ENCODE assay signal across 19 cellular contexts in genomic region chr1:70331962-70332361, GRCh38. TPM values are rescaled to one million over a fixed set of nuclear protein-coding genes. Genes with fewer than 3 reads are reported as not detected.
DNase-seq lines count a peak whose midpoint lies in the region; ATAC-seq, FAIRE-seq and TF ChIP-seq lines count a peak whose summit lies in the region.
"Had no signal": no experiment of that assay in that cellular context is flagged by ENCODE, and none has a peak within 500 bp of the region (broad histone marks: within the 10 kb centered on the region; RNA-seq: fewer than 3 reads in every experiment).

No MANE protein-coding gene starts in this region.

- TF ChIP-seq RAD21 in A549 (conservative IDR thresholded peaks at IDR 0.05 in 1 of 2, IDR thresholded peaks at IDR 0.05 in 1 of 2), result no peak

- no peak overlapping the region for H3K9ac ChIP-seq in trophoblast cell (ENCODE audit: low read length)
- H3K9ac ChIP-seq: BLaER1 treated with 17β-estradiol and CSF1 and Interleukin-3, amounts not matched to agents 10 nM and 100 nM; KMS-11 had no signal

- no peak for FAIRE-seq in A549 (lab: Jason Lieb, UNC)
- FAIRE-seq: urothelium cell line had no signal

- H3K36me3 ChIP-seq in HEK293 (ENCODE audit: control insufficient read depth in 2 of 2, insufficient read depth in 1 of 2, low read length in 2 of 2) (peaks cover 3 to 4% of the 10 kb centered on the region in 2 experiments; a peak in 2 of 3 replicates), trophoblast cell (ENCODE audit: control insufficient read depth in 1 of 2, insufficient read depth in 2 of 2, low read length in 2 of 2) (peaks cover 6% of the 10 kb centered on the region in 2 experiments)
- H3K36me3 ChIP-seq: colonic mucosa had no signal

- H4K12ac ChIP-seq in trophoblast cell (ENCODE audit: low read depth, low read length), result no peak overlapping the region

- H3K9me3 ChIP-seq in A549, result no peaks in the 10 kb centered on the region
- no peaks in the 10 kb centered on the region for H3K9me3 ChIP-seq in HEK293 (ENCODE audit: control insufficient read depth, insufficient read depth, low read depth, low read length)
- no peaks in the 10 kb centered on the region for H3K9me3 ChIP-seq in trophoblast cell (ENCODE audit: insufficient read depth, low read depth, low read length)
- H3K9me3 ChIP-seq: BLaER1 treated with 17β-estradiol and CSF1 and Interleukin-3, amounts not matched to agents 10 nM and 100 nM; colonic mucosa had no signal

- H3K23ac ChIP-seq in trophoblast cell (ENCODE audit: low read length), result no peak overlapping the region

- H2AFZ ChIP-seq in trophoblast cell (ENCODE audit: insufficient read depth, low read length, poor library complexity), result no peak overlapping the region

- H2AK5ac ChIP-seq in trophoblast cell (ENCODE audit: low read length), result no peak overlapping the region

- TF ChIP-seq CTCF in A549 (IDR thresholded peaks at IDR 0.05) (no peak), HEK293 (tag by site-specific recombination; IDR thresholded peaks at IDR 0.05) (no peak), astrocyte of the spinal cord (IDR thresholded peaks at IDR 0.05; ENCODE audit: low read depth, low read length) (no peak)

- no peak overlapping the region for H4K8ac ChIP-seq in trophoblast cell (ENCODE audit: low read depth, low read length)

- no peak overlapping the region for H2BK120ac ChIP-seq in trophoblast cell (ENCODE audit: insufficient read depth, low read length, poor library complexity)

- in situ Hi-C loops in astrocyte of the spinal cord (cut with HindIII; ENCODE audit: low sequenced_read_pairs), result no loop called here

- no peak overlapping the region for H2BK5ac ChIP-seq in trophoblast cell (ENCODE audit: low read depth, low read length, poor library complexity)

- H3K4ac ChIP-seq in trophoblast cell (ENCODE audit: low read depth, low read length), result no peak overlapping the region

- CTCF ChIA-PET in A549 (lab: Yijun Ruan, JAX), result no interaction called here
- CTCF ChIA-PET in HEK293 (lab: Yijun Ruan, JAX), result no interaction called here

- TF ChIP-seq EP300 in A549 (IDR thresholded peaks at IDR 0.05), result no peak

- H3K79me1 ChIP-seq in trophoblast cell (ENCODE audit: low read length), result no peaks in the 10 kb centered on the region

- POLR2A ChIA-PET in A549 (lab: Yijun Ruan, JAX) (no interaction called here), HEK293 (lab: Yijun Ruan, JAX) (no interaction called here)

- DNase-seq in A549 (ENCODE audit: low read depth in 1 of 2, low spot score in 1 of 2), result no peak
- DNase-seq in astrocyte of the spinal cord (ENCODE audit: low read depth, low spot score), result peak; percentile 30
- DNase-seq in iris pigment epithelial cell (ENCODE audit: low read depth), result peak; percentile 37
- no peak for DNase-seq in putamen (ENCODE audit: low spot score)
- no peak for DNase-seq in NCI-H69 (lab: John Stamatoyannopoulos, UW)
- DNase-seq in trophoblast cell, result no peak
- no peak for DNase-seq in NOMO-1 treated with dmso at 0.1 percent for 144 hours (lab: John Stamatoyannopoulos, UW; ENCODE audit: unreplicated experiment)
- DNase-seq: activated CD4-positive, alpha-beta T cell treated with anti-CD3 and anti-CD28 coated beads for 48 hours; activated naive CD8-positive, alpha-beta T cell treated with anti-CD3 and anti-CD28 coated beads for 36 hours; colonic mucosa; NCI-H187; NCI-H226; substantia nigra had no signal

- H3K14ac ChIP-seq in trophoblast cell (ENCODE audit: low read length), result no peak overlapping the region

- peak overlapping the region; percentile 30; the same call in 1 of the 3 replicates for H3K4me2 ChIP-seq in A549
- no peak overlapping the region for H3K4me2 ChIP-seq in trophoblast cell (ENCODE audit: low read length)
- H3K4me2 ChIP-seq: BLaER1 treated with 17β-estradiol and CSF1 and Interleukin-3, amounts not matched to agents 10 nM and 100 nM; KMS-11 had no signal

- no peak for TF ChIP-seq POLR2A in A549 (IDR thresholded peaks at IDR 0.05; ENCODE audit: low read length)

- ATAC-seq in A549, result no peak
- ATAC-seq: left lobe of liver, sciatic nerve had no signal

- H3K4me3 ChIP-seq in A549 (no peak overlapping the region), HEK293 (ENCODE audit: low read depth, low read length) (no peak overlapping the region), astrocyte of the spinal cord (ENCODE audit: low read depth, low read length) (no peak overlapping the region), trophoblast cell (ENCODE audit: low read depth, low read length) (no peak overlapping the region)
- H3K4me3 ChIP-seq: BLaER1 treated with 17β-estradiol and CSF1 and Interleukin-3, amounts not matched to agents 10 nM and 100 nM; colonic mucosa had no signal

- no peak overlapping the region for H3K27ac ChIP-seq in A549
- H3K27ac ChIP-seq in HEK293 (ENCODE audit: extremely low read depth, low read depth, low read length), result no peak overlapping the region
- H3K27ac ChIP-seq in trophoblast cell (ENCODE audit: low read depth, low read length), result no peak overlapping the region
- H3K27ac ChIP-seq: BLaER1 treated with 17β-estradiol and CSF1 and Interleukin-3, amounts not matched to agents 10 nM and 100 nM; colonic mucosa; KMS-11 had no signal

- no peak overlapping the region for H2BK12ac ChIP-seq in trophoblast cell (ENCODE audit: low read length)

- H3K18ac ChIP-seq in trophoblast cell (ENCODE audit: low read length), result no peak overlapping the region

- H3K79me2 ChIP-seq in trophoblast cell (ENCODE audit: control insufficient read depth, insufficient read depth, low read length, poor library complexity), result no peaks in the 10 kb centered on the region

- no peak overlapping the region for H4K91ac ChIP-seq in trophoblast cell (ENCODE audit: low read depth, low read length)

- H3K27me3 ChIP-seq in trophoblast cell (ENCODE audit: insufficient read depth, low read length), result no peaks in the 10 kb centered on the region
- H3K27me3 ChIP-seq: BLaER1 treated with 17β-estradiol and CSF1 and Interleukin-3, amounts not matched to agents 10 nM and 100 nM; colonic mucosa had no signal

- peaks cover 26% of the 10 kb centered on the region for H3K4me1 ChIP-seq in A549
- peaks cover 7% of the 10 kb centered on the region for H3K4me1 ChIP-seq in HEK293 (ENCODE audit: control insufficient read depth, insufficient read depth, low read length)
- H3K4me1 ChIP-seq in trophoblast cell (ENCODE audit: control insufficient read depth in 1 of 2, insufficient read depth in 2 of 2, low read length in 2 of 2), result no peaks in the 10 kb centered on the region
- H3K4me1 ChIP-seq: BLaER1 treated with 17β-estradiol and CSF1 and Interleukin-3, amounts not matched to agents 10 nM and 100 nM; colonic mucosa had no signal

TF ChIP-seq in A549, 52 proteins besides CTCF, POLR2A, EP300 and RAD21 (continues in another document):
- TF ChIP-seq ATOH8 (CRISPR knock-in tag; IDR thresholded peaks at IDR 0.05; ENCODE audit: low read depth) (no peak), ZFP36 (IDR thresholded peaks at IDR 0.05; ENCODE audit: borderline replicate concordance, partially characterized antibody) (no peak), CHD4 (IDR thresholded peaks at IDR 0.05; ENCODE audit: borderline replicate concordance) (no peak)

TF ChIP-seq in HEK293, 187 proteins besides CTCF, POLR2A, EP300 and RAD21:
- TF ChIP-seq FEZF1 (tag by site-specific recombination; IDR thresholded peaks at IDR 0.05) (peak; percentile 51), ZNF670 (tag by site-specific recombination; IDR thresholded peaks at IDR 0.05; ENCODE audit: low read depth) (no peak), ZNF366 (tag by site-specific recombination; conservative IDR thresholded peaks at IDR 0.05) (peak; percentile 61), ZNF843 (tag by site-specific recombination; IDR thresholded peaks at IDR 0.05) (no peak), MZF1 (tag by site-specific recombination; IDR thresholded peaks at IDR 0.05; ENCODE audit: borderline replicate concordance) (peak; percentile 44; the same call in 1 of the 2 replicates), PRDM6 (tag by site-specific recombination; IDR thresholded peaks at IDR 0.05) (peak; percentile 76), ZNF362 (tag by site-specific recombination; IDR thresholded peaks at IDR 0.05) (peak; percentile 72), ZNF571 (tag by site-specific recombination; IDR thresholded peaks at IDR 0.05) (no peak)

RNA-seq across cellular contexts. Expression of gene ANKRD13C, which starts 22.6 kb away (rescaled TPM):
- polyA plus RNA-seq in A549 (2011; rRNA removed) (9.2 and 12.5 TPM in 2 replicates), A549 (2017; fragmentation: RNase III; extraction: RNeasy Plus Mini Kit Qiagen cat#74134 plus additional on column Dnase treatment) (8.1 to 9.1 TPM (median 8.3 TPM) in 3 replicates)
- polyA plus RNA-seq in A549 (2012; cell fraction: cytosol; rRNA removed), result 3.8 and 4.8 TPM in 2 replicates
- polyA plus RNA-seq in A549 (2012; cell fraction: nucleus; rRNA removed), result 4.6 and 4.8 TPM in 2 replicates
- polyA minus RNA-seq in A549 (2011; rRNA and poly(A)+ RNA removed), result 6.0 and 6.4 TPM in 2 replicates
- 19.2 and 19.5 TPM in 2 replicates for polyA plus RNA-seq in trophoblast cell (2013)

Comparison
In these comparisons a context has a peak if more than half of its experiments do, and no peak if none do; other contexts are left out.
1. DNase-seq: peak in astrocyte of the spinal cord (single experiment) and iris pigment epithelial cell (single experiment); none in A549 (0 of 2), putamen (single experiment), NCI-H69 (single experiment), trophoblast cell (0 of 2) and NOMO-1 treated with dmso at 0.1 percent for 144 hours (single experiment).